Comparison of ENCODE assay signal across 20 cellular contexts in genomic region chr3:52034212-52034611, GRCh38. TPM values are rescaled to one million over a fixed set of nuclear protein-coding genes. Genes with fewer than 3 reads are reported as not detected.
DNase-seq lines count a peak whose midpoint lies in the region; ATAC-seq and TF ChIP-seq lines count a peak whose summit lies in the region.
"Had no signal": no experiment of that assay in that cellular context is flagged by ENCODE, and none has a peak within 500 bp of the region (broad histone marks: within the 10 kb centered on the region; RNA-seq: fewer than 3 reads in every experiment).

No MANE protein-coding gene starts in this region.

- CTCF ChIA-PET in RWPE1 (lab: Yijun Ruan, JAX): no interaction called here

- peak overlapping the region; percentile 100 for H3K27ac ChIP-seq in RWPE1
- H3K27ac ChIP-seq in uterus: no peak overlapping the region
- H3K27ac ChIP-seq: 22Rv1, A549, C4-2B, GM23248, HL-60 had no signal

- no peaks in the 10 kb centered on the region for H3K27me3 ChIP-seq in uterus

- TF ChIP-seq CTCF in RWPE1 (conservative IDR thresholded peaks at IDR 0.05; ENCODE audit: low read depth): no peak
- TF ChIP-seq CTCF in nephron progenitor cell (IDR thresholded peaks at IDR 0.05): no peak
- no peak for TF ChIP-seq CTCF in uterus (IDR thresholded peaks at IDR 0.05)

- H3K36me3 Mint-ChIP-seq in central memory CD8-positive, alpha-beta T cell (ENCODE audit: insufficient read depth): peaks cover 2% of the 10 kb centered on the region
- H3K36me3 Mint-ChIP-seq in nephron progenitor cell (ENCODE audit: low read depth): no peaks in the 10 kb centered on the region
- H3K36me3 Mint-ChIP-seq in stimulated activated effector memory CD8-positive, alpha-beta T cell treated with anti-CD3 and anti-CD28 coated beads, Interleukin-12 subunit alpha, Interleukin-12 subunit beta, amount 100 ng/mL, for 72 hours: no peaks in the 10 kb centered on the region
- no peaks in the 10 kb centered on the region for H3K36me3 Mint-ChIP-seq in effector memory CD8-positive, alpha-beta T cell (ENCODE audit: insufficient read depth)

- H3K27ac Mint-ChIP-seq in central memory CD8-positive, alpha-beta T cell (ENCODE audit: low read depth): peak overlapping the region; percentile 38
- peak overlapping the region; percentile 72 for H3K27ac Mint-ChIP-seq in nephron progenitor cell
- H3K27ac Mint-ChIP-seq in stimulated activated effector memory CD8-positive, alpha-beta T cell treated with anti-CD3 and anti-CD28 coated beads, Interleukin-12 subunit alpha, Interleukin-12 subunit beta, amount 100 ng/mL, for 72 hours: peak overlapping the region; percentile 40
- H3K27ac Mint-ChIP-seq in effector memory CD8-positive, alpha-beta T cell: no peak overlapping the region
- H3K27ac Mint-ChIP-seq: CD4-positive, alpha-beta T cell had no signal

- H3K4me1 Mint-ChIP-seq in central memory CD8-positive, alpha-beta T cell: no peaks in the 10 kb centered on the region
- H3K4me1 Mint-ChIP-seq in nephron progenitor cell: peaks cover 33% of the 10 kb centered on the region
- H3K4me1 Mint-ChIP-seq in stimulated activated effector memory CD8-positive, alpha-beta T cell treated with anti-CD3 and anti-CD28 coated beads, Interleukin-12 subunit alpha, Interleukin-12 subunit beta, amount 100 ng/mL, for 72 hours: peaks cover 5% of the 10 kb centered on the region
- peaks cover 0 to 2% of the 10 kb centered on the region in 2 donors for H3K4me1 Mint-ChIP-seq in effector memory CD8-positive, alpha-beta T cell (ENCODE audit: low read depth in 2 of 2)

- DNase-seq in RWPE1 (ENCODE audit: low spot score): no peak
- no peak for DNase-seq in central memory CD8-positive, alpha-beta T cell (ENCODE audit: low spot score in 2 of 2)
- DNase-seq in nephron progenitor cell: no peak
- no peak for DNase-seq in stimulated activated effector memory CD8-positive, alpha-beta T cell treated with anti-CD3 and anti-CD28 coated beads, Interleukin-12 subunit alpha, Interleukin-12 subunit beta, amount 100 ng/mL, for 72 hours (ENCODE audit: low spot score in 2 of 2)
- DNase-seq in effector memory CD8-positive, alpha-beta T cell: no peak
- no peak for DNase-seq in uterus
- DNase-seq: AML-193; Caco-2; CD4-positive, alpha-beta T cell; DMS153; DMS79; GDM1; GM23248; IMR-90 had no signal

- no peak for TF ChIP-seq POLR2A in uterus (IDR thresholded peaks at IDR 0.05)

- no peak overlapping the region for H3K4me3 Mint-ChIP-seq in central memory CD8-positive, alpha-beta T cell
- H3K4me3 Mint-ChIP-seq in nephron progenitor cell: no peak overlapping the region
- no peak overlapping the region for H3K4me3 Mint-ChIP-seq in stimulated activated effector memory CD8-positive, alpha-beta T cell treated with anti-CD3 and anti-CD28 coated beads, Interleukin-12 subunit alpha, Interleukin-12 subunit beta, amount 100 ng/mL, for 72 hours
- H3K4me3 Mint-ChIP-seq in effector memory CD8-positive, alpha-beta T cell: no peak overlapping the region
- H3K4me3 Mint-ChIP-seq: CD4-positive, alpha-beta T cell had no signal

- no peaks in the 10 kb centered on the region for H3K36me3 ChIP-seq in uterus
- H3K36me3 ChIP-seq: HAP-1 had no signal

- no peaks in the 10 kb centered on the region for H3K9me3 Mint-ChIP-seq in central memory CD8-positive, alpha-beta T cell
- no peaks in the 10 kb centered on the region for H3K9me3 Mint-ChIP-seq in nephron progenitor cell
- H3K9me3 Mint-ChIP-seq in stimulated activated effector memory CD8-positive, alpha-beta T cell treated with anti-CD3 and anti-CD28 coated beads, Interleukin-12 subunit alpha, Interleukin-12 subunit beta, amount 100 ng/mL, for 72 hours: no peaks in the 10 kb centered on the region
- H3K9me3 Mint-ChIP-seq in effector memory CD8-positive, alpha-beta T cell: no peaks in the 10 kb centered on the region
- H3K9me3 Mint-ChIP-seq: CD4-positive, alpha-beta T cell had no signal

- no peaks in the 10 kb centered on the region for H3K27me3 Mint-ChIP-seq in central memory CD8-positive, alpha-beta T cell
- H3K27me3 Mint-ChIP-seq in nephron progenitor cell (ENCODE audit: low read depth, poor library complexity): peaks cover 4% of the 10 kb centered on the region
- H3K27me3 Mint-ChIP-seq in effector memory CD8-positive, alpha-beta T cell: no peaks in the 10 kb centered on the region
- H3K27me3 Mint-ChIP-seq: CD4-positive, alpha-beta T cell had no signal

- H3K4me1 ChIP-seq in uterus: no peaks in the 10 kb centered on the region
- H3K4me1 ChIP-seq: A549, HAP-1 had no signal

- H3K9me3 ChIP-seq in uterus: no peaks in the 10 kb centered on the region
- H3K9me3 ChIP-seq: A549, Caco-2, HAP-1 had no signal

- no peak for ATAC-seq in central memory CD8-positive, alpha-beta T cell (replicated peaks; ENCODE audit: extremely low read depth, poor library complexity, severe bottlenecking)
- ATAC-seq in stimulated activated effector memory CD8-positive, alpha-beta T cell treated with anti-CD3 and anti-CD28 coated beads, Interleukin-12 subunit alpha, Interleukin-12 subunit beta, amount 100 ng/mL, for 72 hours: no peak
- ATAC-seq in effector memory CD8-positive, alpha-beta T cell (replicated peaks): no peak
- ATAC-seq in GM19395 (IDR thresholded peaks at IDR 0.05; ENCODE audit: unreplicated experiment): no peak
- ATAC-seq: A549 had no signal

- intact Hi-C loops in uterus (cut with DNase I; ENCODE audit: low total_unique reads): no loop called here

- no peak overlapping the region for H3K4me3 ChIP-seq in uterus
- H3K4me3 ChIP-seq: A549, GM23248, HAP-1 had no signal

- POLR2A ChIA-PET in RWPE1 (lab: Yijun Ruan, JAX; ENCODE audit: low non-redundant PET): no interaction called here

RNA-seq across cellular contexts. Expression of gene DUSP7, which starts 22.2 kb away (rescaled TPM):
- total RNA-seq in uterus: 10 to 100 TPM in 3 of 4 donors, 1 to 10 TPM in 1; 5.6 to 39.1 (median 12.3) TPM

RNA-seq across cellular contexts. Expression of gene RPL29, which starts 38.5 kb away (rescaled TPM):
- total RNA-seq in uterus: 1,000 to 10,000 TPM in 3 of 4 donors, 100 to 1,000 TPM in 1; 696 to 2,362 (median 1,238) TPM

RNA-seq across cellular contexts. Expression of gene ACY1, which starts 50.9 kb away (rescaled TPM):
- 10 to 100 TPM in 2 of 4 donors, 1 to 10 TPM in 1, not detected in 1; 1.3 to 19.0 (median 12.4) TPM for total RNA-seq in uterus

RNA-seq across cellular contexts. Expression of gene ABHD14A, which starts 59.3 kb away (rescaled TPM):
- 10 to 100 TPM in 2 of 4 donors, 1 to 10 TPM in 2; 1.8 to 16.6 (median 10.5) TPM for total RNA-seq in uterus

Comparison
In these comparisons a context has a peak if more than half of its experiments do, and no peak if none do; other contexts are left out.
1. H3K27ac Mint-ChIP-seq: peak in central memory CD8-positive, alpha-beta T cell (single experiment), nephron progenitor cell (single experiment) and stimulated activated effector memory CD8-positive, alpha-beta T cell treated with anti-CD3 and anti-CD28 coated beads, Interleukin-12 subunit alpha, Interleukin-12 subunit beta, amount 100 ng/mL, for 72 hours (single experiment); none in effector memory CD8-positive, alpha-beta T cell (0 of 2).